In the genomic region with DNA sequence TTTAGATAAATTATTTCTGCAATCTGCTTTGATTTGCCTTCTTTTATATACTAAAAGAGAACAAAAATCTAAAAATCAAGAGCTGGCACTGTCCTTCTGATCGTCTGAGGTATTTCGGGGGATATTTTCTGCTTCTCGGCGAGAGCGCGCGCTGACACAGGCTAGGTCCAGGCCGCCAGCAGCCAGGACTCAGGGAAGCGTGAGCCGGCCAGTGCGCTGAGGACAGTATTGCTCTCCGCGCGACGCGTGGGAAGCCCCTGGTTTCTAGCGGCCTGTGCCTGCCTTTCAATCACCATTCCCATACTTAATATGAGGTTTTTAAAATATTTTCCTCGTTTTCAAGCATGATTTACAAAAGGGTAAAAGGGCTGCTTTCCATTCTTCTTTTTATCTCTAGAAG, we compare ENCODE assay signal across 7 cellular contexts.
"Had no signal": no experiment of that assay in that cellular context is flagged by ENCODE, and none has a peak within 500 bp of the region (broad histone marks: within the 10 kb centered on the region; RNA-seq: fewer than 3 reads in every experiment).

No MANE protein-coding gene starts in this region.

- H3K36me3 Mint-ChIP-seq: IgD-negative memory B cell had no signal

- DNase-seq: IMR-90, KBM-7, KG1 had no signal

- H3K27ac Mint-ChIP-seq: IgD-negative memory B cell had no signal

- H3K4me3 ChIP-seq: K562 had no signal

- ATAC-seq: HepG2, K562 had no signal

- H3K27ac ChIP-seq: HL-60 had no signal

- H3K27me3 Mint-ChIP-seq: IgD-negative memory B cell had no signal

- H3K4me3 Mint-ChIP-seq: IgD-negative memory B cell had no signal

- H3K4me1 Mint-ChIP-seq: IgD-negative memory B cell had no signal
